Comparison of ENCODE assay signal across 16 cellular contexts in the genomic region with DNA sequence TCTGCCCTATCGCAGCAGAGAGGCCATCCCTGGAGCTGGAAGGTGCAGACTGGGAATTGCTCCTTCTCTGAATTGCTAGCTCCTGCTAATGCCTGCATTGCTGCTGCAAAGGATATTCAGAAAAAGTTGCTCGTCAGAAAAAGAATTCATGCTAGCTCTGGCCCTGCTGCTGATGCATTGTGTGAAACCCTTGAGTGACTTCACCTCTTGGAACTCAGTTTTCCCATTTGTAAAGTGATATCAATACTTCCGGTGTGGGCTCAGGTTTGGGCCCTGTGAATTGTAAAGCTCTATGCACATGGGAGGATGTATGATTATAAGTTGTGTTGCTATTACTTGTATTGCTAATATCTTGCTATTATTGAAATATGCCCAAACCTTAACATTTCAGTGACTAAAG. TPM values are rescaled to one million over a fixed set of nuclear protein-coding genes. Genes with fewer than 3 reads are reported as not detected.
DNase-seq lines count a peak whose midpoint lies in the region; ATAC-seq, FAIRE-seq and TF ChIP-seq lines count a peak whose summit lies in the region.
"Had no signal": no experiment of that assay in that cellular context is flagged by ENCODE, and none has a peak within 500 bp of the region (broad histone marks: within the 10 kb centered on the region; RNA-seq: fewer than 3 reads in every experiment).

No MANE protein-coding gene starts in this region.

- TF ChIP-seq EP300 in HepG2 (IDR thresholded peaks at IDR 0.05; ENCODE audit: low read depth in 2 of 2, low read length in 2 of 2) = no peak
- no peak for TF ChIP-seq EP300 in HepG2 (CRISPR knock-in tag; IDR thresholded peaks at IDR 0.05; ENCODE audit: borderline replicate concordance)

- no peak for FAIRE-seq in GM19239 (lab: Jason Lieb, UNC)
- no peak for FAIRE-seq in HepG2 (lab: Jason Lieb, UNC)

- H4K91ac ChIP-seq in mesenchymal stem cell (ENCODE audit: low read length) = no peak overlapping the region

- H3K4me1 ChIP-seq in mesenchymal stem cell (ENCODE audit: control insufficient read depth, insufficient read depth, low read depth, low read length) (peaks cover 20% of the 10 kb centered on the region), HepG2 (ENCODE audit: insufficient read depth, low read length) (peaks cover 53% of the 10 kb centered on the region)

- H3K9ac ChIP-seq in mesenchymal stem cell (ENCODE audit: low read length) (peak overlapping the region; percentile 78), HepG2 (ENCODE audit: insufficient read depth, low read depth, low read length) (no peak overlapping the region)

- peaks cover 20% of the 10 kb centered on the region for H3K79me1 ChIP-seq in mesenchymal stem cell (replicated peaks; ENCODE audit: low read length, poor library complexity, severe bottlenecking)

- ATAC-seq in GM18868 (IDR thresholded peaks at IDR 0.05; ENCODE audit: unreplicated experiment) = no peak
- no peak for ATAC-seq in HepG2

- H3K27ac ChIP-seq in AG04450 (ENCODE audit: low read depth, low read length) = peak overlapping the region; percentile 80
- H3K27ac ChIP-seq in mesenchymal stem cell (ENCODE audit: low read length, poor library complexity, severe bottlenecking) = peak overlapping the region; percentile 76
- no peak overlapping the region for H3K27ac ChIP-seq in HepG2 (ENCODE audit: extremely low read length, insufficient read depth, low read length)
- H3K27ac ChIP-seq: dorsolateral prefrontal cortex, ovary had no signal

- no peak for TF ChIP-seq CTCF in AG04450 (IDR thresholded peaks at IDR 0.05; ENCODE audit: low read depth, low read length)
- no peak for TF ChIP-seq CTCF in cardiac fibroblast (IDR thresholded peaks at IDR 0.05; ENCODE audit: low read depth, low read length)
- no peak for TF ChIP-seq CTCF in HepG2 (CRISPR knock-in tag; IDR thresholded peaks at IDR 0.05)

- TF ChIP-seq RAD21 in HepG2 (CRISPR knock-in tag; IDR thresholded peaks at IDR 0.05) = no peak

- H2AK5ac ChIP-seq in mesenchymal stem cell (ENCODE audit: low read length, severe bottlenecking) = no peak overlapping the region

- CTCF ChIA-PET in AG04450 (lab: Charles Lee) = interaction anchor here (2.2 to 11.5 kb wide), 2 partner anchors 59 to 187 kb away, joined by 7 to 78 read pairs; no protein-coding TSS in a partner anchor
- CTCF ChIA-PET in HepG2 (lab: Yijun Ruan, JAX; ENCODE audit: low intra/inter-chr PET ratio, low total read pairs) = no interaction called here

- H3K4me3 ChIP-seq in AG04450 (ENCODE audit: low read depth, low read length) (no peak overlapping the region), MG63 (no peak overlapping the region), cardiac fibroblast (replicated peaks in 1 of 2; ENCODE audit: low read depth in 2 of 2, low read length in 2 of 2) (peak overlapping the region in 1 of 2 donors; percentile 18), mesenchymal stem cell (ENCODE audit: insufficient read depth in 1 of 2, low read depth in 1 of 2, low read length in 2 of 2) (peak overlapping the region in 1 of 2 experiments; percentile 48), HepG2 (replicated peaks in 1 of 3; ENCODE audit: insufficient read depth in 1 of 3, low read depth in 2 of 3, low read length in 3 of 3) (no peak overlapping the region)
- H3K4me3 ChIP-seq: dorsolateral prefrontal cortex, heart left ventricle, ovary had no signal

- 94% methylated on average over 2 of the region's 3 CpGs for WGBS in mesenchymal stem cell
- 98% methylated on average over 3 of the region's 3 CpGs for WGBS in HepG2 (ENCODE audit: low lambda C conversion rate)

- H3K4me2 ChIP-seq in mesenchymal stem cell (ENCODE audit: low read length, poor library complexity, severe bottlenecking) (no peak overlapping the region), HepG2 (ENCODE audit: low read depth, low read length) (no peak overlapping the region)

- H3K23ac ChIP-seq in mesenchymal stem cell (ENCODE audit: low read length in 2 of 2) = no peak overlapping the region

- H4K20me1 ChIP-seq in HepG2 (ENCODE audit: insufficient read depth, low read length) = no peaks in the 10 kb centered on the region

- peak overlapping the region in 1 of 2 experiments; percentile 11 for H3K14ac ChIP-seq in mesenchymal stem cell (ENCODE audit: low read length in 2 of 2)

- peak overlapping the region in 1 of 2 experiments; percentile 94 for H2BK12ac ChIP-seq in mesenchymal stem cell (ENCODE audit: low read length in 2 of 2)

- H3K27me3 ChIP-seq in AG04450 (ENCODE audit: control insufficient read depth, insufficient read depth, low read length) (no peaks in the 10 kb centered on the region), MG63 (no peaks in the 10 kb centered on the region), mesenchymal stem cell (ENCODE audit: control insufficient read depth in 1 of 2, insufficient read depth in 1 of 2, low read length in 2 of 2) (no peaks in the 10 kb centered on the region), HepG2 (ENCODE audit: control insufficient read depth in 1 of 2, insufficient read depth in 2 of 2, low read length in 2 of 2) (no peaks in the 10 kb centered on the region)
- H3K27me3 ChIP-seq: dorsolateral prefrontal cortex, heart left ventricle, ovary had no signal

- no peak overlapping the region for H2BK120ac ChIP-seq in mesenchymal stem cell (ENCODE audit: low read depth, low read length)

- peak overlapping the region in 1 of 2 experiments; percentile 81 for H3K4ac ChIP-seq in mesenchymal stem cell (ENCODE audit: low read depth in 1 of 2, low read length in 2 of 2)

- H2AFZ ChIP-seq in mesenchymal stem cell (ENCODE audit: low read depth, low read length) = no peak overlapping the region
- H2AFZ ChIP-seq in HepG2 (ENCODE audit: low read length) = no peak overlapping the region

- H3K79me2 ChIP-seq in HepG2 (ENCODE audit: insufficient read depth, low read length) = no peaks in the 10 kb centered on the region

- TF ChIP-seq POLR2A in HepG2 (IDR thresholded peaks at IDR 0.05; ENCODE audit: insufficient read depth in 1 of 2, low read depth in 2 of 2, low read length in 2 of 2) = no peak

- H2BK5ac ChIP-seq in mesenchymal stem cell (ENCODE audit: low read depth, low read length, poor library complexity, severe bottlenecking) = no peak overlapping the region

- H3K18ac ChIP-seq in mesenchymal stem cell (ENCODE audit: low read depth in 1 of 2, low read length in 2 of 2) = peak overlapping the region in 1 of 2 experiments; percentile 11

- peaks cover 9% of the 10 kb centered on the region for H3K9me3 ChIP-seq in AG04450 (ENCODE audit: control insufficient read depth, insufficient read depth, low read length)
- no peaks in the 10 kb centered on the region for H3K9me3 ChIP-seq in MG63
- no peaks in the 10 kb centered on the region for H3K9me3 ChIP-seq in mesenchymal stem cell (ENCODE audit: control insufficient read depth, low read length)
- no peaks in the 10 kb centered on the region for H3K9me3 ChIP-seq in HepG2 (ENCODE audit: low read length)
- H3K9me3 ChIP-seq: heart left ventricle, ovary had no signal

- BruUV-seq in HepG2 (replicated peaks; lab: Mats Ljungman, UMichigan) = no TSS peak

- POLR2A ChIA-PET in AG04450 (lab: Yijun Ruan, JAX) = no interaction called here
- POLR2A ChIA-PET in HepG2 (lab: Yijun Ruan, JAX) = no interaction called here

- no peak for DNase-seq in AG04450 (ENCODE audit: low read depth, low spot score)
- DNase-seq in MG63 = peak; percentile 36
- peak; percentile 61 to 78 for DNase-seq in cardiac fibroblast (ENCODE audit: low read depth in 2 of 2)
- DNase-seq in mesenchymal stem cell = no peak
- DNase-seq in GM19239 (ENCODE audit: insufficient read length, low spot score) = no peak
- DNase-seq in HepG2 (ENCODE audit: low spot score) = no peak
- no peak for DNase-seq in NCI-H146 treated with DMSO at 0.1 percent for 48 hours (lab: John Stamatoyannopoulos, UW; ENCODE audit: unreplicated experiment)
- DNase-seq: activated CD8-positive, alpha-beta memory T cell treated with anti-CD3 and anti-CD28 coated beads, Interleukin-2, amount 50 U/mL, for 4 hours; dorsolateral prefrontal cortex; heart left ventricle; left ventricle myocardium superior; NCI-H1417; NCI-H526 treated with DMSO at 0.1 percent for 48 hours; ovary; stimulated activated CD8-positive, alpha-beta memory T cell treated with anti-CD3 and anti-CD28 coated beads, Interleukin-4, amount 100 ng/mL, for 48 hours had no signal

- H3K36me3 ChIP-seq in MG63 (peaks cover 9% of the 10 kb centered on the region), mesenchymal stem cell (ENCODE audit: control insufficient read depth in 1 of 2, insufficient read depth in 2 of 2, low read depth in 1 of 2, low read length in 2 of 2) (peaks cover 3 to 6% of the 10 kb centered on the region in 2 experiments), HepG2 (replicated peaks in 1 of 2; ENCODE audit: control insufficient read depth in 1 of 2, insufficient read depth in 2 of 2, low read length in 2 of 2) (no peaks in the 10 kb centered on the region)
- H3K36me3 ChIP-seq: heart left ventricle, ovary had no signal

- intact Hi-C loops in HepG2 (cut with micrococcal nuclease; ENCODE audit: unreplicated experiment) = no loop called here

- in situ Hi-C loops in HepG2 (cut with HindIII; ENCODE audit: extremely low pct_ligation_motif_present, low pct_unique_long_range_greater_than_20kb) = no loop called here

- no peak overlapping the region for H4K8ac ChIP-seq in mesenchymal stem cell (ENCODE audit: low read length)

- no peak overlapping the region for H2BK15ac ChIP-seq in mesenchymal stem cell (ENCODE audit: low read depth, poor library complexity, severe bottlenecking)

RNA-seq across cellular contexts. Expression of a gene that starts 11.4 kb away (rescaled TPM):
- 74.3 and 74.4 TPM in 2 replicates for polyA plus RNA-seq in AG04450 (2011; rRNA removed)
- 50.5 and 66.2 TPM in 2 replicates for polyA minus RNA-seq in AG04450 (2011; rRNA and poly(A)+ RNA removed)
- 58.2 and 82.8 TPM in 2 replicates for total RNA-seq in MG63 (2014; rRNA removed; shearing (Covaris generic); ENCODE audit: low replicate concordance)
- polyA plus RNA-seq in mesenchymal stem cell (2013, experiment 1 of 2) = 90.1 TPM
- polyA plus RNA-seq in mesenchymal stem cell (2013, experiment 2 of 2) = 94.1 TPM
- 19.4 and 25.9 TPM in 2 replicates for total RNA-seq in HepG2 (2016; rRNA removed; fragmentation: Illumina TruSeq; extraction: Trizol)
- 14.8 and 16.6 TPM in 2 replicates for total RNA-seq in HepG2 (2016; cell fraction: cytosol; rRNA removed; fragmentation: Illumina TruSeq; extraction: Trizol; ENCODE audit: low read depth)
- 19.9 and 25.8 TPM in 2 replicates for total RNA-seq in HepG2 (2016; cell fraction: insoluble cytoplasmic fraction; rRNA removed; fragmentation: Illumina TruSeq; extraction: Trizol)
- 20.2 and 21.7 TPM in 2 replicates for total RNA-seq in HepG2 (2016; cell fraction: membrane; rRNA removed; fragmentation: Illumina TruSeq; extraction: Trizol)
- 7.5 and 8.5 TPM in 2 replicates for total RNA-seq in HepG2 (2016; cell fraction: nucleus; rRNA removed; fragmentation: Illumina TruSeq; extraction: Trizol)
- polyA plus RNA-seq in HepG2 (2011; rRNA removed) = 17.5 and 19.3 TPM in 2 replicates
- 15.4 and 18.8 TPM in 2 replicates for polyA plus RNA-seq in HepG2 (2011; cell fraction: cytosol; rRNA removed)
- 7.0 and 7.3 TPM in 2 replicates for polyA plus RNA-seq in HepG2 (2011; cell fraction: nucleus; rRNA removed)
- polyA plus RNA-seq in HepG2 (2012) = 7.7 and 8.6 TPM in 2 replicates
- polyA plus RNA-seq in HepG2 (2016; cell fraction: cytosol; fragmentation: Illumina TruSeq; extraction: Trizol; ENCODE audit: low read depth) = 13.3 and 13.9 TPM in 2 replicates
- polyA plus RNA-seq in HepG2 (2016; cell fraction: insoluble cytoplasmic fraction; fragmentation: Illumina TruSeq; extraction: Trizol; ENCODE audit: low read depth) = 20.1 and 20.6 TPM in 2 replicates
- 15.0 and 15.1 TPM in 2 replicates for polyA plus RNA-seq in HepG2 (2016; cell fraction: membrane; fragmentation: Illumina TruSeq; extraction: Trizol; ENCODE audit: low read depth)
- polyA plus RNA-seq in HepG2 (2016; cell fraction: nucleus; fragmentation: Illumina TruSeq; extraction: Trizol; ENCODE audit: insufficient read depth, low read depth) = 7.2 and 10.5 TPM in 2 replicates
- 17.0 and 23.7 TPM in 2 replicates for polyA minus RNA-seq in HepG2 (2011; rRNA and poly(A)+ RNA removed; ENCODE audit: low replicate concordance)
- 8.4 and 13.7 TPM in 2 replicates for polyA minus RNA-seq in HepG2 (2011; cell fraction: cytosol; rRNA and poly(A)+ RNA removed)
- 8.0 and 12.3 TPM in 2 replicates for polyA minus RNA-seq in HepG2 (2011; cell fraction: nucleus; rRNA and poly(A)+ RNA removed)

RNA-seq across cellular contexts. Expression of a gene that starts 59.0 kb away (rescaled TPM):
- polyA plus RNA-seq in AG04450 (2011; rRNA removed) (29.9 and 39.0 TPM in 2 replicates), HepG2 (2011; rRNA removed) (10.0 and 11.8 TPM in 2 replicates)
- polyA minus RNA-seq in AG04450 (2011; rRNA and poly(A)+ RNA removed) = 10.2 and 31.0 TPM in 2 replicates
- 57.1 and 154 TPM in 2 replicates for total RNA-seq in MG63 (2014; rRNA removed; shearing (Covaris generic); ENCODE audit: low replicate concordance)
- 41.8 TPM for polyA plus RNA-seq in mesenchymal stem cell (2013, experiment 1 of 2)
- 43.1 TPM for polyA plus RNA-seq in mesenchymal stem cell (2013, experiment 2 of 2)
- 44.3 and 67.5 TPM in 2 replicates for total RNA-seq in HepG2 (2016; rRNA removed; fragmentation: Illumina TruSeq; extraction: Trizol)
- 9.7 and 14.1 TPM in 2 replicates for total RNA-seq in HepG2 (2016; cell fraction: cytosol; rRNA removed; fragmentation: Illumina TruSeq; extraction: Trizol; ENCODE audit: low read depth)
- total RNA-seq in HepG2 (2016; cell fraction: insoluble cytoplasmic fraction; rRNA removed; fragmentation: Illumina TruSeq; extraction: Trizol) = 45.6 and 82.4 TPM in 2 replicates
- 37.2 and 39.9 TPM in 2 replicates for total RNA-seq in HepG2 (2016; cell fraction: membrane; rRNA removed; fragmentation: Illumina TruSeq; extraction: Trizol)
- 21.7 and 23.9 TPM in 2 replicates for total RNA-seq in HepG2 (2016; cell fraction: nucleus; rRNA removed; fragmentation: Illumina TruSeq; extraction: Trizol)
- 7.2 and 9.3 TPM in 2 replicates for polyA plus RNA-seq in HepG2 (2011; cell fraction: cytosol; rRNA removed)
- polyA plus RNA-seq in HepG2 (2011; cell fraction: nucleus; rRNA removed) = 5.0 and 5.5 TPM in 2 replicates
- polyA plus RNA-seq in HepG2 (2012) = 31.1 and 38.9 TPM in 2 replicates
- 4.7 and 5.4 TPM in 2 replicates for polyA plus RNA-seq in HepG2 (2016; cell fraction: cytosol; fragmentation: Illumina TruSeq; extraction: Trizol; ENCODE audit: low read depth)
- 54.5 and 55.8 TPM in 2 replicates for polyA plus RNA-seq in HepG2 (2016; cell fraction: insoluble cytoplasmic fraction; fragmentation: Illumina TruSeq; extraction: Trizol; ENCODE audit: low read depth)
- 16.2 and 20.1 TPM in 2 replicates for polyA plus RNA-seq in HepG2 (2016; cell fraction: membrane; fragmentation: Illumina TruSeq; extraction: Trizol; ENCODE audit: low read depth)
- polyA plus RNA-seq in HepG2 (2016; cell fraction: nucleus; fragmentation: Illumina TruSeq; extraction: Trizol; ENCODE audit: insufficient read depth, low read depth) = 27.7 and 30.6 TPM in 2 replicates
- 11.2 and 14.4 TPM in 2 replicates for polyA minus RNA-seq in HepG2 (2011; rRNA and poly(A)+ RNA removed; ENCODE audit: low replicate concordance)
- 15.0 and 20.2 TPM in 2 replicates for polyA minus RNA-seq in HepG2 (2011; cell fraction: cytosol; rRNA and poly(A)+ RNA removed)
- 11.6 and 13.8 TPM in 2 replicates for polyA minus RNA-seq in HepG2 (2011; cell fraction: nucleus; rRNA and poly(A)+ RNA removed)

Comparison
In these comparisons a context has a peak if more than half of its experiments do, and no peak if none do; other contexts are left out.
1. DNase-seq: peak in MG63 (single experiment) and cardiac fibroblast (2 of 2); none in AG04450 (single experiment), mesenchymal stem cell (single experiment), GM19239 (single experiment), HepG2 (single experiment) and NCI-H146 treated with DMSO at 0.1 percent for 48 hours (single experiment).